Comparison of ENCODE assay signal across 1 cellular context in genomic region chr3:120742198-120743080, GRCh38.
A peak's percentile ranks its signal among the peaks of the same experiment; 100 is the strongest.
TF ChIP-seq lines count a peak whose summit lies in the region.

GTF2E1 (plus strand) TSS chr3:120742744; CDS start chr3:120750553, 7,809 bp downstream.
A gene with protein sequence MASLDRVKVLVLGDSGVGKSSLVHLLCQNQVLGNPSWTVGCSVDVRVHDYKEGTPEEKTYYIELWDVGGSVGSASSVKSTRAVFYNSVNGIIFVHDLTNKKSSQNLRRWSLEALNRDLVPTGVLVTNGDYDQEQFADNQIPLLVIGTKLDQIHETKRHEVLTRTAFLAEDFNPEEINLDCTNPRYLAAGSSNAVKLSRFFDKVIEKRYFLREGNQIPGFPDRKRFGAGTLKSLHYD (minus strand): TSS chr3:120742516. CDS start chr3:120742507, 9 bp downstream.

TF ChIP-seq in HepG2, 621 proteins besides CTCF, POLR2A, EP300 and RAD21 (continued from another document and continues in another):
- TF ChIP-seq, protein P1, sequence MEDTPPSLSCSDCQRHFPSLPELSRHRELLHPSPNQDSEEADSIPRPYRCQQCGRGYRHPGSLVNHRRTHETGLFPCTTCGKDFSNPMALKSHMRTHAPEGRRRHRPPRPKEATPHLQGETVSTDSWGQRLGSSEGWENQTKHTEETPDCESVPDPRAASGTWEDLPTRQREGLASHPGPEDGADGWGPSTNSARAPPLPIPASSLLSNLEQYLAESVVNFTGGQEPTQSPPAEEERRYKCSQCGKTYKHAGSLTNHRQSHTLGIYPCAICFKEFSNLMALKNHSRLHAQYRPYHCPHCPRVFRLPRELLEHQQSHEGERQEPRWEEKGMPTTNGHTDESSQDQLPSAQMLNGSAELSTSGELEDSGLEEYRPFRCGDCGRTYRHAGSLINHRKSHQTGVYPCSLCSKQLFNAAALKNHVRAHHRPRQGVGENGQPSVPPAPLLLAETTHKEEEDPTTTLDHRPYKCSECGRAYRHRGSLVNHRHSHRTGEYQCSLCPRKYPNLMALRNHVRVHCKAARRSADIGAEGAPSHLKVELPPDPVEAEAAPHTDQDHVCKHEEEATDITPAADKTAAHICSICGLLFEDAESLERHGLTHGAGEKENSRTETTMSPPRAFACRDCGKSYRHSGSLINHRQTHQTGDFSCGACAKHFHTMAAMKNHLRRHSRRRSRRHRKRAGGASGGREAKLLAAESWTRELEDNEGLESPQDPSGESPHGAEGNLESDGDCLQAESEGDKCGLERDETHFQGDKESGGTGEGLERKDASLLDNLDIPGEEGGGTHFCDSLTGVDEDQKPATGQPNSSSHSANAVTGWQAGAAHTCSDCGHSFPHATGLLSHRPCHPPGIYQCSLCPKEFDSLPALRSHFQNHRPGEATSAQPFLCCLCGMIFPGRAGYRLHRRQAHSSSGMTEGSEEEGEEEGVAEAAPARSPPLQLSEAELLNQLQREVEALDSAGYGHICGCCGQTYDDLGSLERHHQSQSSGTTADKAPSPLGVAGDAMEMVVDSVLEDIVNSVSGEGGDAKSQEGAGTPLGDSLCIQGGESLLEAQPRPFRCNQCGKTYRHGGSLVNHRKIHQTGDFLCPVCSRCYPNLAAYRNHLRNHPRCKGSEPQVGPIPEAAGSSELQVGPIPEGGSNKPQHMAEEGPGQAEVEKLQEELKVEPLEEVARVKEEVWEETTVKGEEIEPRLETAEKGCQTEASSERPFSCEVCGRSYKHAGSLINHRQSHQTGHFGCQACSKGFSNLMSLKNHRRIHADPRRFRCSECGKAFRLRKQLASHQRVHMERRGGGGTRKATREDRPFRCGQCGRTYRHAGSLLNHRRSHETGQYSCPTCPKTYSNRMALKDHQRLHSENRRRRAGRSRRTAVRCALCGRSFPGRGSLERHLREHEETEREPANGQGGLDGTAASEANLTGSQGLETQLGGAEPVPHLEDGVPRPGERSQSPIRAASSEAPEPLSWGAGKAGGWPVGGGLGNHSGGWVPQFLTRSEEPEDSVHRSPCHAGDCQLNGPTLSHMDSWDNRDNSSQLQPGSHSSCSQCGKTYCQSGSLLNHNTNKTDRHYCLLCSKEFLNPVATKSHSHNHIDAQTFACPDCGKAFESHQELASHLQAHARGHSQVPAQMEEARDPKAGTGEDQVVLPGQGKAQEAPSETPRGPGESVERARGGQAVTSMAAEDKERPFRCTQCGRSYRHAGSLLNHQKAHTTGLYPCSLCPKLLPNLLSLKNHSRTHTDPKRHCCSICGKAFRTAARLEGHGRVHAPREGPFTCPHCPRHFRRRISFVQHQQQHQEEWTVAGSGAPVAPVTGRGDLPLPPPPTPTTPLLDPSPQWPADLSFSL (CRISPR knock-in tag; IDR thresholded peaks at IDR 0.05) = peak; percentile 49; the same call in 1 of the 2 replicates
- TF ChIP-seq THAP9 (CRISPR knock-in tag; IDR thresholded peaks at IDR 0.05; ENCODE audit: borderline replicate concordance) (peak; percentile 80; the same call in 1 of the 2 replicates), KDM5B (CRISPR knock-in tag; IDR thresholded peaks at IDR 0.05; ENCODE audit: borderline replicate concordance) (peak; percentile 47), PRDM15 (CRISPR knock-in tag; IDR thresholded peaks at IDR 0.05) (0 out of 2 replicates have a peak, but pooled peaks have one; percentile 17), ZNF607 (CRISPR knock-in tag; IDR thresholded peaks at IDR 0.05; ENCODE audit: borderline replicate concordance) (peak; percentile 49; the same call in 1 of the 2 replicates), SMC3 (IDR thresholded peaks at IDR 0.05; ENCODE audit: low read length) (no peak), ZNF17 (CRISPR knock-in tag; IDR thresholded peaks at IDR 0.05) (no peak)
- TF ChIP-seq, protein P2, sequence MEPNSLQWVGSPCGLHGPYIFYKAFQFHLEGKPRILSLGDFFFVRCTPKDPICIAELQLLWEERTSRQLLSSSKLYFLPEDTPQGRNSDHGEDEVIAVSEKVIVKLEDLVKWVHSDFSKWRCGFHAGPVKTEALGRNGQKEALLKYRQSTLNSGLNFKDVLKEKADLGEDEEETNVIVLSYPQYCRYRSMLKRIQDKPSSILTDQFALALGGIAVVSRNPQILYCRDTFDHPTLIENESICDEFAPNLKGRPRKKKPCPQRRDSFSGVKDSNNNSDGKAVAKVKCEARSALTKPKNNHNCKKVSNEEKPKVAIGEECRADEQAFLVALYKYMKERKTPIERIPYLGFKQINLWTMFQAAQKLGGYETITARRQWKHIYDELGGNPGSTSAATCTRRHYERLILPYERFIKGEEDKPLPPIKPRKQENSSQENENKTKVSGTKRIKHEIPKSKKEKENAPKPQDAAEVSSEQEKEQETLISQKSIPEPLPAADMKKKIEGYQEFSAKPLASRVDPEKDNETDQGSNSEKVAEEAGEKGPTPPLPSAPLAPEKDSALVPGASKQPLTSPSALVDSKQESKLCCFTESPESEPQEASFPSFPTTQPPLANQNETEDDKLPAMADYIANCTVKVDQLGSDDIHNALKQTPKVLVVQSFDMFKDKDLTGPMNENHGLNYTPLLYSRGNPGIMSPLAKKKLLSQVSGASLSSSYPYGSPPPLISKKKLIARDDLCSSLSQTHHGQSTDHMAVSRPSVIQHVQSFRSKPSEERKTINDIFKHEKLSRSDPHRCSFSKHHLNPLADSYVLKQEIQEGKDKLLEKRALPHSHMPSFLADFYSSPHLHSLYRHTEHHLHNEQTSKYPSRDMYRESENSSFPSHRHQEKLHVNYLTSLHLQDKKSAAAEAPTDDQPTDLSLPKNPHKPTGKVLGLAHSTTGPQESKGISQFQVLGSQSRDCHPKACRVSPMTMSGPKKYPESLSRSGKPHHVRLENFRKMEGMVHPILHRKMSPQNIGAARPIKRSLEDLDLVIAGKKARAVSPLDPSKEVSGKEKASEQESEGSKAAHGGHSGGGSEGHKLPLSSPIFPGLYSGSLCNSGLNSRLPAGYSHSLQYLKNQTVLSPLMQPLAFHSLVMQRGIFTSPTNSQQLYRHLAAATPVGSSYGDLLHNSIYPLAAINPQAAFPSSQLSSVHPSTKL (CRISPR knock-in tag; IDR thresholded peaks at IDR 0.05) = peak; percentile 10; the same call in 1 of the 2 replicates
- TF ChIP-seq, protein P3, sequence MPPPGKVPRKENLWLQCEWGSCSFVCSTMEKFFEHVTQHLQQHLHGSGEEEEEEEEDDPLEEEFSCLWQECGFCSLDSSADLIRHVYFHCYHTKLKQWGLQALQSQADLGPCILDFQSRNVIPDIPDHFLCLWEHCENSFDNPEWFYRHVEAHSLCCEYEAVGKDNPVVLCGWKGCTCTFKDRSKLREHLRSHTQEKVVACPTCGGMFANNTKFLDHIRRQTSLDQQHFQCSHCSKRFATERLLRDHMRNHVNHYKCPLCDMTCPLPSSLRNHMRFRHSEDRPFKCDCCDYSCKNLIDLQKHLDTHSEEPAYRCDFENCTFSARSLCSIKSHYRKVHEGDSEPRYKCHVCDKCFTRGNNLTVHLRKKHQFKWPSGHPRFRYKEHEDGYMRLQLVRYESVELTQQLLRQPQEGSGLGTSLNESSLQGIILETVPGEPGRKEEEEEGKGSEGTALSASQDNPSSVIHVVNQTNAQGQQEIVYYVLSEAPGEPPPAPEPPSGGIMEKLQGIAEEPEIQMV (CRISPR knock-in tag; IDR thresholded peaks at IDR 0.05; ENCODE audit: low read depth) = no peak
- TF ChIP-seq, protein P4, sequence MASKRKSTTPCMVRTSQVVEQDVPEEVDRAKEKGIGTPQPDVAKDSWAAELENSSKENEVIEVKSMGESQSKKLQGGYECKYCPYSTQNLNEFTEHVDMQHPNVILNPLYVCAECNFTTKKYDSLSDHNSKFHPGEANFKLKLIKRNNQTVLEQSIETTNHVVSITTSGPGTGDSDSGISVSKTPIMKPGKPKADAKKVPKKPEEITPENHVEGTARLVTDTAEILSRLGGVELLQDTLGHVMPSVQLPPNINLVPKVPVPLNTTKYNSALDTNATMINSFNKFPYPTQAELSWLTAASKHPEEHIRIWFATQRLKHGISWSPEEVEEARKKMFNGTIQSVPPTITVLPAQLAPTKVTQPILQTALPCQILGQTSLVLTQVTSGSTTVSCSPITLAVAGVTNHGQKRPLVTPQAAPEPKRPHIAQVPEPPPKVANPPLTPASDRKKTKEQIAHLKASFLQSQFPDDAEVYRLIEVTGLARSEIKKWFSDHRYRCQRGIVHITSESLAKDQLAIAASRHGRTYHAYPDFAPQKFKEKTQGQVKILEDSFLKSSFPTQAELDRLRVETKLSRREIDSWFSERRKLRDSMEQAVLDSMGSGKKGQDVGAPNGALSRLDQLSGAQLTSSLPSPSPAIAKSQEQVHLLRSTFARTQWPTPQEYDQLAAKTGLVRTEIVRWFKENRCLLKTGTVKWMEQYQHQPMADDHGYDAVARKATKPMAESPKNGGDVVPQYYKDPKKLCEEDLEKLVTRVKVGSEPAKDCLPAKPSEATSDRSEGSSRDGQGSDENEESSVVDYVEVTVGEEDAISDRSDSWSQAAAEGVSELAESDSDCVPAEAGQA (IDR thresholded peaks at IDR 0.05; ENCODE audit: low read depth) = peak; percentile 84
- TF ChIP-seq, protein P4 (CRISPR knock-in tag; IDR thresholded peaks at IDR 0.05; ENCODE audit: borderline replicate concordance) = no peak
- TF ChIP-seq, protein P5, sequence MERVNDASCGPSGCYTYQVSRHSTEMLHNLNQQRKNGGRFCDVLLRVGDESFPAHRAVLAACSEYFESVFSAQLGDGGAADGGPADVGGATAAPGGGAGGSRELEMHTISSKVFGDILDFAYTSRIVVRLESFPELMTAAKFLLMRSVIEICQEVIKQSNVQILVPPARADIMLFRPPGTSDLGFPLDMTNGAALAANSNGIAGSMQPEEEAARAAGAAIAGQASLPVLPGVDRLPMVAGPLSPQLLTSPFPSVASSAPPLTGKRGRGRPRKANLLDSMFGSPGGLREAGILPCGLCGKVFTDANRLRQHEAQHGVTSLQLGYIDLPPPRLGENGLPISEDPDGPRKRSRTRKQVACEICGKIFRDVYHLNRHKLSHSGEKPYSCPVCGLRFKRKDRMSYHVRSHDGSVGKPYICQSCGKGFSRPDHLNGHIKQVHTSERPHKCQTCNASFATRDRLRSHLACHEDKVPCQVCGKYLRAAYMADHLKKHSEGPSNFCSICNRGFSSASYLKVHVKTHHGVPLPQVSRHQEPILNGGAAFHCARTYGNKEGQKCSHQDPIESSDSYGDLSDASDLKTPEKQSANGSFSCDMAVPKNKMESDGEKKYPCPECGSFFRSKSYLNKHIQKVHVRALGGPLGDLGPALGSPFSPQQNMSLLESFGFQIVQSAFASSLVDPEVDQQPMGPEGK (CRISPR knock-in tag; IDR thresholded peaks at IDR 0.05) = peak; percentile 52
